ENCODE assay signal across 8 cellular contexts in genomic region chr12:65277994-65278575, GRCh38. TPM values are rescaled to one million over a fixed set of nuclear protein-coding genes. Genes with fewer than 3 reads are reported as not detected.
A peak's percentile ranks its signal among the peaks of the same experiment; 100 is the strongest.
DNase-seq lines count a peak whose midpoint lies in the region; ATAC-seq and TF ChIP-seq lines count a peak whose summit lies in the region.

No MANE protein-coding gene starts in this region.

- ATAC-seq in stimulated activated memory B cell treated with anti-CD40 and anti-IgM and Interleukin-4, amounts not matched to agents 10 μg/mL and 1 μg/mL and 100 μg/mL, for 72 hours: peak; percentile 25
- no peak for ATAC-seq in HG02885 (IDR thresholded peaks at IDR 0.05; ENCODE audit: poor library complexity, unreplicated experiment)

- peak overlapping the region; percentile 77 for H3K27ac ChIP-seq in HEK293 (ENCODE audit: extremely low read depth, low read depth, low read length)

- peaks cover 4% of the 10 kb centered on the region for H3K4me1 Mint-ChIP-seq in activated naive CD8-positive, alpha-beta T cell (ENCODE audit: low read depth)
- peaks cover 7% of the 10 kb centered on the region for H3K4me1 Mint-ChIP-seq in stimulated activated memory B cell treated with anti-CD40 and anti-IgM and Interleukin-4, amounts not matched to agents 10 μg/mL and 1 μg/mL and 100 μg/mL, for 72 hours

- no peak overlapping the region for H3K27ac Mint-ChIP-seq in activated naive CD8-positive, alpha-beta T cell
- H3K27ac Mint-ChIP-seq in stimulated activated memory B cell treated with anti-CD40 and anti-IgM and Interleukin-4, amounts not matched to agents 10 μg/mL and 1 μg/mL and 100 μg/mL, for 72 hours: no peak overlapping the region

- peaks cover 42% of the 10 kb centered on the region for H3K27me3 Mint-ChIP-seq in activated naive CD8-positive, alpha-beta T cell
- H3K27me3 Mint-ChIP-seq in stimulated activated memory B cell treated with anti-CD40 and anti-IgM and Interleukin-4, amounts not matched to agents 10 μg/mL and 1 μg/mL and 100 μg/mL, for 72 hours: peaks cover 67% of the 10 kb centered on the region

- peak overlapping the region; percentile 73 for H3K4me3 Mint-ChIP-seq in activated naive CD8-positive, alpha-beta T cell
- H3K4me3 Mint-ChIP-seq in stimulated activated memory B cell treated with anti-CD40 and anti-IgM and Interleukin-4, amounts not matched to agents 10 μg/mL and 1 μg/mL and 100 μg/mL, for 72 hours: peak overlapping the region; percentile 62

- no peaks in the 10 kb centered on the region for H3K9me3 Mint-ChIP-seq in activated naive CD8-positive, alpha-beta T cell (ENCODE audit: low read depth)
- no peaks in the 10 kb centered on the region for H3K9me3 Mint-ChIP-seq in stimulated activated memory B cell treated with anti-CD40 and anti-IgM and Interleukin-4, amounts not matched to agents 10 μg/mL and 1 μg/mL and 100 μg/mL, for 72 hours

- DNase-seq in EL: no peak
- no peak for DNase-seq in HT-29 (ENCODE audit: low spot score)
- DNase-seq in KG1 (lab: John Stamatoyannopoulos, UW): no peak

- TF ChIP-seq CTCF in HEK293 (tag by site-specific recombination; IDR thresholded peaks at IDR 0.05): no peak

- H3K4me3 ChIP-seq in HEK293 (ENCODE audit: low read depth, low read length) (peak overlapping the region; percentile 95), iPS-18c (ENCODE audit: insufficient read depth, low read depth, low read length) (peak overlapping the region; percentile 55)

- H3K36me3 ChIP-seq in HEK293 (ENCODE audit: control insufficient read depth in 2 of 2, insufficient read depth in 1 of 2, low read length in 2 of 2): no peaks in the 10 kb centered on the region

- POLR2A ChIA-PET in HEK293 (lab: Yijun Ruan, JAX): no interaction called here

- H3K4me1 ChIP-seq in HEK293 (ENCODE audit: control insufficient read depth, insufficient read depth, low read length): peaks cover 25% of the 10 kb centered on the region

- CTCF ChIA-PET in HEK293 (lab: Yijun Ruan, JAX): no interaction called here

- H3K36me3 Mint-ChIP-seq in activated naive CD8-positive, alpha-beta T cell: no peaks in the 10 kb centered on the region
- H3K36me3 Mint-ChIP-seq in stimulated activated memory B cell treated with anti-CD40 and anti-IgM and Interleukin-4, amounts not matched to agents 10 μg/mL and 1 μg/mL and 100 μg/mL, for 72 hours: no peaks in the 10 kb centered on the region

- no peaks in the 10 kb centered on the region for H3K9me3 ChIP-seq in HEK293 (ENCODE audit: control insufficient read depth, insufficient read depth, low read depth, low read length)
- H3K9me3 ChIP-seq in iPS-18c (ENCODE audit: control insufficient read depth, insufficient read depth, low read length): no peaks in the 10 kb centered on the region

TF ChIP-seq in HEK293, 187 proteins besides CTCF, POLR2A, EP300 and RAD21 (continues in another document):
- TF ChIP-seq ZNF544 (tag by site-specific recombination; IDR thresholded peaks at IDR 0.05) (no peak), ZNF488 (tag by site-specific recombination; IDR thresholded peaks at IDR 0.05) (no peak), HOXA7 (CRISPR knock-in tag; IDR thresholded peaks at IDR 0.05; ENCODE audit: borderline replicate concordance) (no peak), ATF2 (tag by site-specific recombination; IDR thresholded peaks at IDR 0.05; ENCODE audit: low read depth) (no peak), ZNF560 (tag by site-specific recombination; IDR thresholded peaks at IDR 0.05; ENCODE audit: borderline replicate concordance) (no peak), ZNF426 (tag by site-specific recombination; IDR thresholded peaks at IDR 0.05) (no peak), ZXDB (tag by site-specific recombination; IDR thresholded peaks at IDR 0.05) (no peak), ZNF529 (tag by site-specific recombination; IDR thresholded peaks at IDR 0.05; ENCODE audit: insufficient replicate concordance) (no peak), ZNF76 (tag by site-specific recombination; IDR thresholded peaks at IDR 0.05; ENCODE audit: borderline replicate concordance, low read depth) (no peak), ZNF394 (tag by site-specific recombination; IDR thresholded peaks at IDR 0.05; ENCODE audit: borderline replicate concordance) (no peak), ZNF18 (tag by site-specific recombination; IDR thresholded peaks at IDR 0.05) (no peak), ZFHX2 (tag by site-specific recombination; conservative IDR thresholded peaks at IDR 0.05) (peak; percentile 98), ZNF354C (tag by site-specific recombination; IDR thresholded peaks at IDR 0.05; ENCODE audit: borderline replicate concordance, low read depth) (no peak), ZNF664 (tag by site-specific recombination; IDR thresholded peaks at IDR 0.05) (no peak), BCL6B (tag by site-specific recombination; IDR thresholded peaks at IDR 0.05) (no peak), ZNF248 (tag by site-specific recombination; IDR thresholded peaks at IDR 0.05) (no peak), ZBTB44 (tag by site-specific recombination; IDR thresholded peaks at IDR 0.05) (no peak), ZNF473 (tag by site-specific recombination; IDR thresholded peaks at IDR 0.05) (no peak), ZNF639 (tag by site-specific recombination; IDR thresholded peaks at IDR 0.05) (no peak), ZNF626 (tag by site-specific recombination; IDR thresholded peaks at IDR 0.05) (no peak), KLF7 (tag by site-specific recombination; IDR thresholded peaks at IDR 0.05; ENCODE audit: borderline replicate concordance) (no peak), GLIS1 (tag by site-specific recombination; IDR thresholded peaks at IDR 0.05) (no peak), ZFP69B (tag by site-specific recombination; IDR thresholded peaks at IDR 0.05) (peak; percentile 75)

RNA-seq across cellular contexts. Expression of gene MSRB3, which starts 0.4 kb away (rescaled TPM):
- total RNA-seq in HT-29 (2014; rRNA removed; shearing (Covaris generic)): 0.05 TPM in 1 of 2 replicates, not detected in the other
